Comparison of ENCODE assay signal across 11 cellular contexts in genomic region chr11:120306519-120307242, GRCh38. TPM values are rescaled to one million over a fixed set of nuclear protein-coding genes. Genes with fewer than 3 reads are reported as not detected.
DNase-seq lines count a peak whose midpoint lies in the region; ATAC-seq and TF ChIP-seq lines count a peak whose summit lies in the region.
"Had no signal": no experiment of that assay in that cellular context is flagged by ENCODE, and none has a peak within 500 bp of the region (broad histone marks: within the 10 kb centered on the region; RNA-seq: fewer than 3 reads in every experiment).

No MANE protein-coding gene starts in this region.

- peak; percentile 92 for DNase-seq in AG10803 (ENCODE audit: low read depth)
- DNase-seq in brain microvascular endothelial cell: peak; percentile 86
- DNase-seq in kidney tubule cell (ENCODE audit: low spot score): peak; percentile 91
- DNase-seq in activated naive CD8-positive, alpha-beta T cell treated with anti-CD3 and anti-CD28 coated beads for 36 hours: no peak
- DNase-seq in NOMO-1 (lab: John Stamatoyannopoulos, UW; ENCODE audit: unreplicated experiment in 2 of 2): no peak
- no peak for DNase-seq in NCI-H2227 treated with DMSO at 0.1 percent for 48 hours (lab: John Stamatoyannopoulos, UW)
- DNase-seq: DMS79 treated with DMSO at 0.1 percent for 48 hours, NCI-H2107, testis had no signal

- no peaks in the 10 kb centered on the region for H3K27me3 ChIP-seq in HUES48 (ENCODE audit: control insufficient read depth, insufficient read depth, low read length)
- H3K27me3 ChIP-seq in brain microvascular endothelial cell (replicated peaks): no peaks in the 10 kb centered on the region
- H3K27me3 ChIP-seq: testis had no signal

- peaks cover 13% of the 10 kb centered on the region; the same call in 1 of the 2 replicates for H3K4me1 ChIP-seq in HUES48 (ENCODE audit: control insufficient read depth, insufficient read depth, low read length)
- H3K4me1 ChIP-seq: testis had no signal

- H3K27ac Mint-ChIP-seq in activated naive CD8-positive, alpha-beta T cell treated with anti-CD3 and anti-CD28 coated beads for 36 hours: no peak overlapping the region

- H3K4me1 Mint-ChIP-seq in activated naive CD8-positive, alpha-beta T cell treated with anti-CD3 and anti-CD28 coated beads for 36 hours: no peaks in the 10 kb centered on the region

- H3K9ac ChIP-seq in HUES48 (ENCODE audit: low read depth, low read length): no peak overlapping the region

- no peaks in the 10 kb centered on the region for H3K9me3 ChIP-seq in HUES48 (ENCODE audit: control insufficient read depth, insufficient read depth, low read length)
- H3K9me3 ChIP-seq: testis had no signal

- H3K27ac ChIP-seq in HUES48 (ENCODE audit: low read depth, low read length): peak overlapping the region; percentile 62
- no peak overlapping the region for H3K27ac ChIP-seq in brain microvascular endothelial cell
- H3K27ac ChIP-seq: testis had no signal

- in situ Hi-C loops in brain microvascular endothelial cell (cut with HindIII; ENCODE audit: low pct_ligation_motif_present, low sequenced_read_pairs): no loop called here

- H3K36me3 ChIP-seq in HUES48 (ENCODE audit: control insufficient read depth, insufficient read depth, low read length) (no peaks in the 10 kb centered on the region), brain microvascular endothelial cell (replicated peaks) (no peaks in the 10 kb centered on the region)

- no peaks in the 10 kb centered on the region for H3K9me3 Mint-ChIP-seq in activated naive CD8-positive, alpha-beta T cell treated with anti-CD3 and anti-CD28 coated beads for 36 hours

- ATAC-seq in GM21367 (IDR thresholded peaks at IDR 0.05; ENCODE audit: unreplicated experiment): no peak

- peaks cover 16% of the 10 kb centered on the region for H3K27me3 Mint-ChIP-seq in activated naive CD8-positive, alpha-beta T cell treated with anti-CD3 and anti-CD28 coated beads for 36 hours

- H3K4me3 ChIP-seq in AG10803 (ENCODE audit: low read length) (no peak overlapping the region), HUES48 (ENCODE audit: low read depth, low read length) (no peak overlapping the region), brain microvascular endothelial cell (ENCODE audit: low read depth, low read length) (no peak overlapping the region)
- H3K4me3 ChIP-seq: testis had no signal

- H3K36me3 Mint-ChIP-seq in activated naive CD8-positive, alpha-beta T cell treated with anti-CD3 and anti-CD28 coated beads for 36 hours: no peaks in the 10 kb centered on the region

- no peak overlapping the region for H3K4me3 Mint-ChIP-seq in activated naive CD8-positive, alpha-beta T cell treated with anti-CD3 and anti-CD28 coated beads for 36 hours

- TF ChIP-seq CTCF in AG10803 (conservative IDR thresholded peaks at IDR 0.05; ENCODE audit: low read length) (peak; percentile 71), brain microvascular endothelial cell (IDR thresholded peaks at IDR 0.05; ENCODE audit: low read depth, low read length, missing control alignments) (peak; percentile 83)

RNA-seq across cellular contexts. Expression of gene TLCD5, which starts 18.4 kb away (rescaled TPM):
- under 1 TPM; 0.37 to 0.42 TPM for total RNA-seq in activated naive CD8-positive, alpha-beta T cell treated with anti-CD3 and anti-CD28 coated beads for 36 hours

RNA-seq across cellular contexts. Expression of gene ARHGEF12, which starts 29.5 kb away (rescaled TPM):
- 10 to 100 TPM; 13.7 to 13.8 TPM for total RNA-seq in activated naive CD8-positive, alpha-beta T cell treated with anti-CD3 and anti-CD28 coated beads for 36 hours

Comparison
In these comparisons a context has a peak if more than half of its experiments do, and no peak if none do; other contexts are left out.
1. DNase-seq: peak in AG10803 (single experiment), brain microvascular endothelial cell (single experiment) and kidney tubule cell (single experiment); none in activated naive CD8-positive, alpha-beta T cell treated with anti-CD3 and anti-CD28 coated beads for 36 hours (single experiment), NOMO-1 (0 of 2) and NCI-H2227 treated with DMSO at 0.1 percent for 48 hours (single experiment).